ENCODE assay signal across 8 cellular contexts in the genomic region with DNA sequence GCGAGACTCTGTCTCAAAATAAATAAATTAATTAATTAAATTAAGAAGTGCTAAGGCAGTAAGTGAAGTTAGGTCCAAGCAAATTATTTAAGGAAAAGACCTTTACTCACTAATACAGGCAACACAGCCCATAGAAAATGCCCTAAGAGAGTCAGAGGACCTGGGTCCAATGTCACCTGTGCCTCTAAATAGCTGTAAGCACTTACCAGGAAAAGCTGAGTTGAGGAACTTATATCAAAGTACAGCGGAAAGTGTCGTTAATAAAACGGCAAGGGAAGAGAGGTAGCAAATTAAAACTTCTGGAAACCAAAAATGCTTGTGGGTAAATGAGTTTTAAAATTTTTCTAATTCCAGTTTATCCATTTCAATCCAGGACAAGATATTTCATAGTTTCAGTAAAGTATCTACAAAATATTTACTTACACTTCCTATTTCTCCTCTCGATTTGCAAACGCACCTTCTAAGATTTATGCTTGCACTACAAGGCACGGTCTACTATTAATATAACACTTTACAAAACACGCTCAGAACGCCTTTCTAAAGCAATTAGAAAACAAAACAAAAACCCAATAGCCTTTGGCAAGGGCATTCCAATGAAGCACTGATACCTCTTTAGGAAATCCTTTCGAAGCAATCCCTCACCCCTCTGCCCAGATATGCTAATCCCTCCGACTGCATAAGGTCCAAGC. TPM values are rescaled to one million over a fixed set of nuclear protein-coding genes. Genes with fewer than 3 reads are reported as not detected.
DNase-seq lines count a peak whose midpoint lies in the region; ATAC-seq and TF ChIP-seq lines count a peak whose summit lies in the region.

No MANE protein-coding gene starts in this region.

- H3K4me1 Mint-ChIP-seq in activated T-helper 17 cell treated with anti-CD3 and anti-CD28 coated beads, Interleukin-2, amount 50 U/mL, for 72 hours: peaks cover 20% of the 10 kb centered on the region
- peaks cover 13 to 35% of the 10 kb centered on the region in 2 donors for H3K4me1 Mint-ChIP-seq in stimulated activated naive B cell treated with anti-CD40 and anti-IgM and Interleukin-4, amounts not matched to agents 10 μg/mL and 1 μg/mL and 100 μg/mL, for 72 hours

- intact Hi-C loops in A673 (cut with micrococcal nuclease; ENCODE audit: unreplicated experiment): loop anchor here (1.0 to 10.0 kb wide), 2 partner anchors 106 to 435 kb away; a partner anchor contains a TSS

- ATAC-seq in activated T-helper 17 cell treated with anti-CD3 and anti-CD28 coated beads, Interleukin-2, amount 50 U/mL, for 72 hours (replicated peaks): no peak
- ATAC-seq in stimulated activated naive B cell treated with anti-CD40 and anti-IgM and Interleukin-4, amounts not matched to agents 10 μg/mL and 1 μg/mL and 100 μg/mL, for 72 hours (replicated peaks): no peak

- no peaks in the 10 kb centered on the region for H3K9me3 ChIP-seq in A673 (ENCODE audit: low read depth, low read length, poor library complexity, severe bottlenecking)
- H3K9me3 ChIP-seq in iPS-18a (ENCODE audit: control insufficient read depth, low read depth, low read length): no peaks in the 10 kb centered on the region

- H3K36me3 Mint-ChIP-seq in activated T-helper 17 cell treated with anti-CD3 and anti-CD28 coated beads, Interleukin-2, amount 50 U/mL, for 72 hours (ENCODE audit: low read depth): peaks cover 22% of the 10 kb centered on the region
- H3K36me3 Mint-ChIP-seq in stimulated activated naive B cell treated with anti-CD40 and anti-IgM and Interleukin-4, amounts not matched to agents 10 μg/mL and 1 μg/mL and 100 μg/mL, for 72 hours: peaks cover 3 to 4% of the 10 kb centered on the region in 2 donors

- BruUV-seq in A673 (replicated peaks; lab: Mats Ljungman, UMichigan): TSS peak; percentile 55

- H3K4me3 Mint-ChIP-seq in activated T-helper 17 cell treated with anti-CD3 and anti-CD28 coated beads, Interleukin-2, amount 50 U/mL, for 72 hours: peak overlapping the region; percentile 83
- peak overlapping the region; percentile 93 to 96 for H3K4me3 Mint-ChIP-seq in stimulated activated naive B cell treated with anti-CD40 and anti-IgM and Interleukin-4, amounts not matched to agents 10 μg/mL and 1 μg/mL and 100 μg/mL, for 72 hours

- H3K36me3 ChIP-seq in A673 (ENCODE audit: insufficient read depth, low read length, poor library complexity, severe bottlenecking): peaks cover 4% of the 10 kb centered on the region
- no peaks in the 10 kb centered on the region; the same call in 1 of the 2 replicates for H3K36me3 ChIP-seq in H7 (replicated peaks; ENCODE audit: control insufficient read depth, insufficient read depth, low read length)
- H3K36me3 ChIP-seq in iPS-18a (ENCODE audit: control insufficient read depth, low read depth, low read length): peaks cover 3% of the 10 kb centered on the region

- no peaks in the 10 kb centered on the region for H3K27me3 Mint-ChIP-seq in activated T-helper 17 cell treated with anti-CD3 and anti-CD28 coated beads, Interleukin-2, amount 50 U/mL, for 72 hours
- no peaks in the 10 kb centered on the region for H3K27me3 Mint-ChIP-seq in stimulated activated naive B cell treated with anti-CD40 and anti-IgM and Interleukin-4, amounts not matched to agents 10 μg/mL and 1 μg/mL and 100 μg/mL, for 72 hours

- H3K27ac Mint-ChIP-seq in activated T-helper 17 cell treated with anti-CD3 and anti-CD28 coated beads, Interleukin-2, amount 50 U/mL, for 72 hours: peak overlapping the region; percentile 79
- peak overlapping the region; percentile 95 for H3K27ac Mint-ChIP-seq in stimulated activated naive B cell treated with anti-CD40 and anti-IgM and Interleukin-4, amounts not matched to agents 10 μg/mL and 1 μg/mL and 100 μg/mL, for 72 hours

- TF ChIP-seq CTCF in A673 (conservative IDR thresholded peaks at IDR 0.05; ENCODE audit: low read depth, low read length): no peak

- H3K4me1 ChIP-seq in A673 (ENCODE audit: insufficient read depth, low read length, poor library complexity, severe bottlenecking): peaks cover 19% of the 10 kb centered on the region
- H3K4me1 ChIP-seq in iPS-18a (ENCODE audit: control insufficient read depth, low read depth, low read length): peaks cover 4% of the 10 kb centered on the region

- H3K9me3 Mint-ChIP-seq in activated T-helper 17 cell treated with anti-CD3 and anti-CD28 coated beads, Interleukin-2, amount 50 U/mL, for 72 hours: no peaks in the 10 kb centered on the region
- no peaks in the 10 kb centered on the region for H3K9me3 Mint-ChIP-seq in stimulated activated naive B cell treated with anti-CD40 and anti-IgM and Interleukin-4, amounts not matched to agents 10 μg/mL and 1 μg/mL and 100 μg/mL, for 72 hours

- peak overlapping the region; percentile 82 for H3K9ac ChIP-seq in iPS-18a (ENCODE audit: low read length)

- POLR2A ChIA-PET in A673 (lab: Charles Lee; ENCODE audit: low non-redundant PET): no interaction called here

- no peak for DNase-seq in A673 (ENCODE audit: low spot score)
- DNase-seq in H7: no peak
- DNase-seq in stimulated activated naive B cell treated with anti-CD40 and anti-IgM and Interleukin-4, amounts not matched to agents 10 μg/mL and 1 μg/mL and 100 μg/mL, for 72 hours: no peak
- DNase-seq in COLO668 (lab: John Stamatoyannopoulos, UW; ENCODE audit: unreplicated experiment): no peak
- no peak for DNase-seq in stimulated activated CD4-positive, alpha-beta T cell treated with anti-CD3 and anti-CD28 coated beads, Interleukin-12 subunit alpha, Interleukin-12 subunit beta, amount 100 ng/mL, for 4 hours
- DNase-seq in NCI-H2081 (lab: John Stamatoyannopoulos, UW): no peak

- H3K27me3 ChIP-seq in A673 (replicated peaks; ENCODE audit: insufficient read depth, low read depth, low read length, poor library complexity): no peaks in the 10 kb centered on the region
- no peaks in the 10 kb centered on the region for H3K27me3 ChIP-seq in H7 (ENCODE audit: control insufficient read depth, insufficient read depth, low read length)
- no peaks in the 10 kb centered on the region for H3K27me3 ChIP-seq in iPS-18a (ENCODE audit: control insufficient read depth, insufficient read depth, low read length)

- H3K4me3 ChIP-seq in A673 (ENCODE audit: low read depth, low read length, poor library complexity, severe bottlenecking): peak overlapping the region; percentile 97
- H3K4me3 ChIP-seq in H7 (ENCODE audit: insufficient read depth, low read depth, low read length): peak overlapping the region; percentile 81
- H3K4me3 ChIP-seq in iPS-18a (ENCODE audit: low read length): peak overlapping the region; percentile 92

- peak overlapping the region; percentile 99 for H3K27ac ChIP-seq in A673 (ENCODE audit: low read depth, low read length, poor library complexity, severe bottlenecking)
- peak overlapping the region; percentile 53 for H3K27ac ChIP-seq in iPS-18a (ENCODE audit: low read length)

- CTCF ChIA-PET in A673 (lab: Charles Lee): interaction anchor here (0.6 kb wide), 1 partner anchor 360 kb away, joined by 3 read pairs; no protein-coding TSS in a partner anchor

RNA-seq across cellular contexts. Expression of a gene that starts 1.0 kb away (rescaled TPM):
- total RNA-seq in A673 (2021): 48.4 and 52.9 TPM in 2 replicates
- total RNA-seq in H7 (2014; rRNA removed; shearing (Covaris generic)): 13.8 and 21.3 TPM in 2 replicates
- total RNA-seq in activated T-helper 17 cell treated with anti-CD3 and anti-CD28 coated beads, Interleukin-2, amount 50 U/mL, for 72 hours: 10 to 100 TPM; 24.0 to 37.6 TPM

RNA-seq across cellular contexts. Expression of a gene that starts 5.8 kb away (rescaled TPM):
- 104 and 105 TPM in 2 replicates for total RNA-seq in A673 (2021)
- 35.8 and 55.8 TPM in 2 replicates for total RNA-seq in H7 (2014; rRNA removed; shearing (Covaris generic))
- 10 to 100 TPM; 61.0 to 79.7 TPM for total RNA-seq in activated T-helper 17 cell treated with anti-CD3 and anti-CD28 coated beads, Interleukin-2, amount 50 U/mL, for 72 hours

RNA-seq across cellular contexts. Expression of a gene that starts 43.5 kb away (rescaled TPM):
- 0.13 and 0.39 TPM in 2 replicates for total RNA-seq in A673 (2021)
- total RNA-seq in H7 (2014; rRNA removed; shearing (Covaris generic)): 0.07 TPM in 2 replicates
- under 1 TPM; 0.32 to 0.54 TPM for total RNA-seq in activated T-helper 17 cell treated with anti-CD3 and anti-CD28 coated beads, Interleukin-2, amount 50 U/mL, for 72 hours
